In genomic region chr7:44200699-44201461, GRCh38 we compare ENCODE assay signal across 7 cellular contexts.
A peak's percentile ranks its signal among the peaks of the same experiment; 100 is the strongest.
DNase-seq lines count a peak whose midpoint lies in the region; ATAC-seq and TF ChIP-seq lines count a peak whose summit lies in the region.

Gene YKT6 (plus strand): TSS chr7:44200978. CDS start chr7:44201136, 158 bp downstream.

- peak; percentile 96 for ATAC-seq in GM18508 (IDR thresholded peaks at IDR 0.05; ENCODE audit: insufficient read depth, unreplicated experiment)
- ATAC-seq in HG03025 (IDR thresholded peaks at IDR 0.05; ENCODE audit: low FRiP score, unreplicated experiment) = peak; percentile 97

- DNase-seq in NCI-H2029 treated with DMSO at 0.1 percent for 48 hours (lab: John Stamatoyannopoulos, UW) (peak; percentile 91), T-helper 9 cell (peak; percentile 87), astrocyte of the spinal cord (ENCODE audit: low read depth, low spot score) (peak; percentile 95), hypothalamus (lab: John Stamatoyannopoulos, UW) (peak; percentile 22 to 95 (median 87)), retinal pigment epithelial cell (ENCODE audit: low read depth) (peak; percentile 79)

- H3K4me3 ChIP-seq in astrocyte of the spinal cord (ENCODE audit: low read depth, low read length) (peak within 1 kb of the TSS; percentile 98), retinal pigment epithelial cell (ENCODE audit: low read length) (peak within 1 kb of the TSS; percentile 96)

- TF ChIP-seq CTCF in astrocyte of the spinal cord (IDR thresholded peaks at IDR 0.05; ENCODE audit: low read depth, low read length) = peak; percentile 52
- TF ChIP-seq CTCF in retinal pigment epithelial cell (conservative IDR thresholded peaks at IDR 0.05; ENCODE audit: low read depth, low read length) = peak; percentile 37

- in situ Hi-C loops in astrocyte of the spinal cord (cut with HindIII; ENCODE audit: low sequenced_read_pairs) = no loop called here

Comparison
In these comparisons a context has a peak if more than half of its experiments do, and no peak if none do; other contexts are left out.
1. Peak in every context shown above with its lines: DNase-seq, ATAC-seq and H3K4me3 ChIP-seq.